ENCODE assay signal across 1 cellular context in genomic region chr16:67459858-67460144, GRCh38.
TF ChIP-seq lines count a peak whose summit lies in the region.

No MANE protein-coding gene starts in this region.

TF ChIP-seq in HepG2, 621 proteins besides CTCF, POLR2A, EP300 and RAD21:
- TF ChIP-seq REPIN1 (CRISPR knock-in tag; IDR thresholded peaks at IDR 0.05; ENCODE audit: borderline replicate concordance, low read depth) (no peak), YEATS2 (CRISPR knock-in tag; IDR thresholded peaks at IDR 0.05; ENCODE audit: borderline replicate concordance) (no peak), ZSCAN22 (CRISPR knock-in tag; IDR thresholded peaks at IDR 0.05) (no peak), SRY (CRISPR knock-in tag; IDR thresholded peaks at IDR 0.05) (no peak), CENPT (CRISPR knock-in tag; IDR thresholded peaks at IDR 0.05; ENCODE audit: low read depth) (no peak), SMARCC2 (IDR thresholded peaks at IDR 0.05) (no peak), ZBTB7B (CRISPR knock-in tag; IDR thresholded peaks at IDR 0.05) (0 out of 2 replicates have a peak, but pooled peaks have one; percentile 14)
- TF ChIP-seq, protein P1, sequence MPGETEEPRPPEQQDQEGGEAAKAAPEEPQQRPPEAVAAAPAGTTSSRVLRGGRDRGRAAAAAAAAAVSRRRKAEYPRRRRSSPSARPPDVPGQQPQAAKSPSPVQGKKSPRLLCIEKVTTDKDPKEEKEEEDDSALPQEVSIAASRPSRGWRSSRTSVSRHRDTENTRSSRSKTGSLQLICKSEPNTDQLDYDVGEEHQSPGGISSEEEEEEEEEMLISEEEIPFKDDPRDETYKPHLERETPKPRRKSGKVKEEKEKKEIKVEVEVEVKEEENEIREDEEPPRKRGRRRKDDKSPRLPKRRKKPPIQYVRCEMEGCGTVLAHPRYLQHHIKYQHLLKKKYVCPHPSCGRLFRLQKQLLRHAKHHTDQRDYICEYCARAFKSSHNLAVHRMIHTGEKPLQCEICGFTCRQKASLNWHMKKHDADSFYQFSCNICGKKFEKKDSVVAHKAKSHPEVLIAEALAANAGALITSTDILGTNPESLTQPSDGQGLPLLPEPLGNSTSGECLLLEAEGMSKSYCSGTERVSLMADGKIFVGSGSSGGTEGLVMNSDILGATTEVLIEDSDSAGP (CRISPR knock-in tag; IDR thresholded peaks at IDR 0.05; ENCODE audit: borderline replicate concordance), result no peak
TF ChIP-seq in HepG2: peak in this region for 1.
